Comparison of ENCODE assay signal across 19 cellular contexts in the genomic region with DNA sequence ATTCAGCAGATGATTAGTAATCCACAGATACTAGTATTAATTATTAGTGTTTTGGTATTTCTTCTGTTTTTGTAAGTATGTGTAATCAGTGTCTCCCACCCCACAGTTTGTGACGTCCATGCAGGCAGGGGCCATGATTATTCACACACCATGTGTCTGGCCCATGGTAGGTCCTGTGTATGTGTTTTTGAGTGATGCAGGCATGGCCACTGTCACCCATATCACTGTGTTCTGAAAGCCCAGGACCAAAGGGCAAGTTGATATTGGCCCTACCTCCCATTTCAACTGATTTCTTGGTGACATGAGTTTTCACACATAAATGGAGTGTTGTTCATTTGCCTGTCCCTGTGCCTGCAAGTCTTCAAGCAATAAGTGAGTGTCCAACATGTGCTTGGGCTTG.
"Had no signal": no experiment of that assay in that cellular context is flagged by ENCODE, and none has a peak within 500 bp of the region (broad histone marks: within the 10 kb centered on the region; RNA-seq: fewer than 3 reads in every experiment).

No MANE protein-coding gene starts in this region.

- ATAC-seq: Panc1 had no signal

- H3K27me3 ChIP-seq: MG63 had no signal

- DNase-seq: IMR-90, KG1, MG63, NCI-H1092, NCI-H1105 treated with DMSO at 0.1 percent for 48 hours, NCI-H1417 treated with DMSO at 0.1 percent for 48 hours, NCI-H146, NCI-H1694 treated with DMSO at 0.1 percent for 48 hours, NCI-H2171, NCI-H226, NCI-H446, NCI-H510A, NCI-H524 treated with DMSO at 0.1 percent for 48 hours, NCI-H774, PC-3, SHP77, SK-N-SH had no signal

- H3K9me3 ChIP-seq: MG63, SK-N-SH had no signal

- H3K36me3 ChIP-seq: MG63 had no signal

- H3K4me3 ChIP-seq: MG63 had no signal

- H3K27ac ChIP-seq: RWPE1 had no signal
